23 cellular contexts compared by ENCODE assay signal in genomic region chr14:85172290-85172689, GRCh38.
"Had no signal": no experiment of that assay in that cellular context is flagged by ENCODE, and none has a peak within 500 bp of the region (broad histone marks: within the 10 kb centered on the region; RNA-seq: fewer than 3 reads in every experiment).

No MANE protein-coding gene starts in this region.

- H3K27ac ChIP-seq: adrenal gland had no signal

- H3K4me1 ChIP-seq: adrenal gland had no signal

- H3K4me3 ChIP-seq: adrenal gland, body of pancreas had no signal

- H3K27me3 Mint-ChIP-seq: activated B cell treated with CpG ODN at 0.5 μM for 24 hours; activated CD4-positive, alpha-beta memory T cell treated with anti-CD3 and anti-CD28 coated beads, Interleukin-2, amount 10 ng/mL, durations not matched to agents 7 days and 5 days; activated naive CD8-positive, alpha-beta T cell treated with anti-CD3 and anti-CD28 coated beads, Interleukin-2, amount 10 ng/mL, durations not matched to agents 7 days and 5 days had no signal

- H3K27me3 ChIP-seq: adrenal gland, body of pancreas had no signal

- DNase-seq: activated B cell treated with CpG ODN at 0.5 μM for 24 hours; activated CD4-positive, alpha-beta memory T cell treated with anti-CD3 and anti-CD28 coated beads, Interleukin-2, amount 10 ng/mL, durations not matched to agents 7 days and 5 days; activated CD4-positive, alpha-beta T cell treated with anti-CD3 and anti-CD28 coated beads for 1 hour; activated CD4-positive, alpha-beta T cell treated with anti-CD3 and anti-CD28 coated beads, Interleukin-2, amount 50 U/mL, for 1 hour; activated CD8-positive, alpha-beta memory T cell treated with anti-CD3 and anti-CD28 coated beads, Interleukin-2, amount 50 U/mL, for 4 hours; activated naive CD4-positive, alpha-beta T cell treated with anti-CD3 and anti-CD28 coated beads, Interleukin-2, amount 50 U/mL, for 16 hours; activated naive CD8-positive, alpha-beta T cell treated with anti-CD3 and anti-CD28 coated beads, Interleukin-2, amount 10 ng/mL, durations not matched to agents 7 days and 5 days; adrenal gland; anterior cingulate cortex; Kasumi-1; KBM-7; NCI-H1092; NCI-H1417; NCI-H1930; NCI-H345; NCI-H510A; NCI-H526 treated with DMSO at 0.1 percent for 48 hours; NCI-H82; SIG-M5; T-helper 2 cell; T1000 had no signal

- H3K36me3 ChIP-seq: adrenal gland had no signal

- H3K4me3 Mint-ChIP-seq: activated B cell treated with CpG ODN at 0.5 μM for 24 hours; activated CD4-positive, alpha-beta memory T cell treated with anti-CD3 and anti-CD28 coated beads, Interleukin-2, amount 10 ng/mL, durations not matched to agents 7 days and 5 days; activated naive CD8-positive, alpha-beta T cell treated with anti-CD3 and anti-CD28 coated beads, Interleukin-2, amount 10 ng/mL, durations not matched to agents 7 days and 5 days had no signal

- H3K4me1 Mint-ChIP-seq: activated B cell treated with CpG ODN at 0.5 μM for 24 hours; activated CD4-positive, alpha-beta memory T cell treated with anti-CD3 and anti-CD28 coated beads, Interleukin-2, amount 10 ng/mL, durations not matched to agents 7 days and 5 days; activated naive CD8-positive, alpha-beta T cell treated with anti-CD3 and anti-CD28 coated beads, Interleukin-2, amount 10 ng/mL, durations not matched to agents 7 days and 5 days had no signal

- H3K36me3 Mint-ChIP-seq: activated naive CD8-positive, alpha-beta T cell treated with anti-CD3 and anti-CD28 coated beads, Interleukin-2, amount 10 ng/mL, durations not matched to agents 7 days and 5 days had no signal

- FAIRE-seq: TTC549 had no signal

- H3K27ac Mint-ChIP-seq: activated B cell treated with CpG ODN at 0.5 μM for 24 hours; activated CD4-positive, alpha-beta memory T cell treated with anti-CD3 and anti-CD28 coated beads, Interleukin-2, amount 10 ng/mL, durations not matched to agents 7 days and 5 days; activated naive CD8-positive, alpha-beta T cell treated with anti-CD3 and anti-CD28 coated beads, Interleukin-2, amount 10 ng/mL, durations not matched to agents 7 days and 5 days had no signal

- H3K9me3 Mint-ChIP-seq: activated CD4-positive, alpha-beta memory T cell treated with anti-CD3 and anti-CD28 coated beads, Interleukin-2, amount 10 ng/mL, durations not matched to agents 7 days and 5 days; activated naive CD8-positive, alpha-beta T cell treated with anti-CD3 and anti-CD28 coated beads, Interleukin-2, amount 10 ng/mL, durations not matched to agents 7 days and 5 days had no signal

- H3K9me3 ChIP-seq: adrenal gland, body of pancreas had no signal
